In genomic region chr20:31494131-31494530, GRCh38 we compare ENCODE assay signal across 9 cellular contexts. TPM values are rescaled to one million over a fixed set of nuclear protein-coding genes. Genes with fewer than 3 reads are reported as not detected.
A peak's percentile ranks its signal among the peaks of the same experiment; 100 is the strongest.
DNase-seq lines count a peak whose midpoint lies in the region; ATAC-seq and TF ChIP-seq lines count a peak whose summit lies in the region.
"Had no signal": no experiment of that assay in that cellular context is flagged by ENCODE, and none has a peak within 500 bp of the region (broad histone marks: within the 10 kb centered on the region; RNA-seq: fewer than 3 reads in every experiment).

No MANE protein-coding gene starts in this region.

- no peaks in the 10 kb centered on the region for H3K79me2 ChIP-seq in DOHH2 (ENCODE audit: control insufficient read depth, low read length)
- no peaks in the 10 kb centered on the region for H3K79me2 ChIP-seq in hepatocyte

- H3K36me3 ChIP-seq in DOHH2 (ENCODE audit: control insufficient read depth, low read length) (no peaks in the 10 kb centered on the region), hepatocyte (replicated peaks; ENCODE audit: insufficient read depth, low read depth) (no peaks in the 10 kb centered on the region)

- no peak for ATAC-seq in omental fat pad (ENCODE audit: low FRiP score)
- ATAC-seq in HG03280 (IDR thresholded peaks at IDR 0.05; ENCODE audit: unreplicated experiment), result no peak

- H3K4me1 ChIP-seq in DOHH2 (ENCODE audit: control insufficient read depth, low read length) (no peaks in the 10 kb centered on the region), hepatocyte (ENCODE audit: insufficient read depth) (no peaks in the 10 kb centered on the region)

- TF ChIP-seq CTCF in DOHH2 (IDR thresholded peaks at IDR 0.05; ENCODE audit: low read depth, low read length, poor library complexity, severe bottlenecking), result peak; percentile 24
- peak; percentile 41 for TF ChIP-seq CTCF in hepatocyte (IDR thresholded peaks at IDR 0.05; ENCODE audit: poor library complexity)
- no peak for TF ChIP-seq CTCF in omental fat pad (IDR thresholded peaks at IDR 0.05)

- H3K27me3 ChIP-seq in DOHH2 (ENCODE audit: control insufficient read depth, low read length), result 0 out of 2 replicates have a peak, but pooled peaks cover 10% of the 10 kb centered on the region
- H3K27me3 ChIP-seq in hepatocyte, result no peaks in the 10 kb centered on the region

- H4K20me1 ChIP-seq in DOHH2 (ENCODE audit: control insufficient read depth, insufficient read depth, low read depth, low read length) (no peaks in the 10 kb centered on the region), hepatocyte (ENCODE audit: insufficient read depth, poor library complexity, severe bottlenecking) (no peaks in the 10 kb centered on the region)

- no peaks in the 10 kb centered on the region for H3K9me3 ChIP-seq in DOHH2 (ENCODE audit: control insufficient read depth, insufficient read depth, low read length)
- H3K9me3 ChIP-seq in hepatocyte (ENCODE audit: low read depth), result no peaks in the 10 kb centered on the region

- H3F3A ChIP-seq in DOHH2 (ENCODE audit: control insufficient read depth, insufficient read depth), result no peaks in the 10 kb centered on the region

- H3K4me2 ChIP-seq in DOHH2 (ENCODE audit: low read length), result no peak overlapping the region
- H3K4me2 ChIP-seq in hepatocyte, result no peak overlapping the region

- no peak overlapping the region for H2AFZ ChIP-seq in hepatocyte

- DNase-seq in NCI-H69 (lab: John Stamatoyannopoulos, UW) (peak; percentile 61), hepatocyte (ENCODE audit: low spot score) (peak; percentile 48), omental fat pad (ENCODE audit: low spot score) (no peak), pons (ENCODE audit: low spot score) (no peak)
- DNase-seq: activated naive CD4-positive, alpha-beta T cell treated with anti-CD3 and anti-CD28 coated beads for 36 hours; NCI-H2029 treated with DMSO at 0.1 percent for 48 hours had no signal

- H3K9me2 ChIP-seq in DOHH2 (replicated peaks; ENCODE audit: control insufficient read depth, low read length) (no peaks in the 10 kb centered on the region), hepatocyte (replicated peaks; ENCODE audit: insufficient read depth) (no peaks in the 10 kb centered on the region)

- no peak overlapping the region for H3K4me3 ChIP-seq in DOHH2 (ENCODE audit: low read length)
- H3K4me3 ChIP-seq in hepatocyte, result no peak overlapping the region

- H3K27ac ChIP-seq in DOHH2 (ENCODE audit: low read depth, low read length), result no peak overlapping the region
- no peak overlapping the region for H3K27ac ChIP-seq in hepatocyte

- 28% methylated on average over 2 of the region's 2 CpGs for WGBS in hepatocyte (ENCODE audit: low lambda C conversion rate, missing lambda C conversion rate)

RNA-seq across cellular contexts. Expression of gene REM1, which starts 19.0 kb away (rescaled TPM):
- total RNA-seq in hepatocyte, result 0.08 TPM in 1 of 2 replicates, not detected in the other
- polyA plus RNA-seq in hepatocyte, result 1.1 TPM in 1 of 2 replicates, not detected in the other
- total RNA-seq in omental fat pad, result 10 to 100 TPM in 1 of 4 donors, 1 to 10 TPM in 2, not detected in 1; 1.6 to 12.3 (median 4.0) TPM
- total RNA-seq: activated naive CD4-positive, alpha-beta T cell treated with anti-CD3 and anti-CD28 coated beads for 36 hours had no signal

RNA-seq across cellular contexts. Expression of gene DEFB124, which starts 19.2 kb away (rescaled TPM):
- total RNA-seq in hepatocyte (not detected in 2 replicates), omental fat pad (1 to 10 TPM in 1 of 4 donors, not detected in 3; 2.7 TPM)
- polyA plus RNA-seq in hepatocyte, result not detected in 2 replicates
- total RNA-seq: activated naive CD4-positive, alpha-beta T cell treated with anti-CD3 and anti-CD28 coated beads for 36 hours; subcutaneous adipose tissue had no signal

RNA-seq across cellular contexts. Expression of gene HM13, which starts 20.1 kb away (rescaled TPM):
- 219 and 228 TPM in 2 replicates for total RNA-seq in hepatocyte
- 460 and 461 TPM in 2 replicates for polyA plus RNA-seq in hepatocyte
- total RNA-seq in omental fat pad, result 100 to 1,000 TPM in 1 of 4 donors, 10 to 100 TPM in 3; 59.7 to 113 (median 83.4) TPM

RNA-seq across cellular contexts. Expression of gene DEFB123, which starts 53.7 kb away (rescaled TPM):
- total RNA-seq in hepatocyte, result not detected in 2 replicates
- polyA plus RNA-seq in hepatocyte, result not detected in 2 replicates
- total RNA-seq in omental fat pad, result not detected
- total RNA-seq: activated naive CD4-positive, alpha-beta T cell treated with anti-CD3 and anti-CD28 coated beads for 36 hours; subcutaneous adipose tissue had no signal

Comparison
In these comparisons a context has a peak if more than half of its experiments do, and no peak if none do; other contexts are left out.
1. CTCF ChIP-seq: peak in DOHH2 (single experiment) and hepatocyte (single experiment); none in omental fat pad (0 of 3).
2. DNase-seq: peak in NCI-H69 (single experiment) and hepatocyte (single experiment); none in omental fat pad (single experiment) and pons (single experiment).